10 cellular contexts compared by ENCODE assay signal in genomic region chr11:122852071-122852831, GRCh38. TPM values are rescaled to one million over a fixed set of nuclear protein-coding genes. Genes with fewer than 3 reads are reported as not detected.
DNase-seq lines count a peak whose midpoint lies in the region; ATAC-seq, FAIRE-seq and TF ChIP-seq lines count a peak whose summit lies in the region.
"Had no signal": no experiment of that assay in that cellular context is flagged by ENCODE, and none has a peak within 500 bp of the region (broad histone marks: within the 10 kb centered on the region; RNA-seq: fewer than 3 reads in every experiment).

No MANE protein-coding gene starts in this region.

- H3K27me3 ChIP-seq in GM23338 (ENCODE audit: insufficient read depth) = no peaks in the 10 kb centered on the region
- no peaks in the 10 kb centered on the region for H3K27me3 ChIP-seq in H1 (replicated peaks in 1 of 4; ENCODE audit: control insufficient read depth in 3 of 4, extremely low read depth in 1 of 4, insufficient read depth in 3 of 4, low read length in 3 of 4)
- H3K27me3 ChIP-seq in HAP-1 (ENCODE audit: low read depth) = no peaks in the 10 kb centered on the region

- TF ChIP-seq RAD21 in H1 (IDR thresholded peaks at IDR 0.05 in 1 of 2, conservative IDR thresholded peaks at IDR 0.05 in 1 of 2; ENCODE audit: low read depth in 2 of 2, low read length in 2 of 2) = no peak

- no peak for TF ChIP-seq POLR2A in H1 (IDR thresholded peaks at IDR 0.05; ENCODE audit: control extremely low read depth in 1 of 2, low read depth in 2 of 2, low read length in 2 of 2)

- no peaks in the 10 kb centered on the region for H3K23me2 ChIP-seq in H1 (ENCODE audit: low read depth, low read length)

- H3K4me3 Mint-ChIP-seq in GM23338 = no peak overlapping the region

- in situ Hi-C loops in HAP-1 (cut with MboI; ENCODE audit: low sequenced_read_pairs) = loop anchor here (5.0 to 10.0 kb wide), 2 partner anchors 55 to 267 kb away; no protein-coding TSS in a partner anchor

- H3K9me3 Mint-ChIP-seq in GM23338 = no peaks in the 10 kb centered on the region

- no peak overlapping the region for H2BK5ac ChIP-seq in H1 (ENCODE audit: low read depth, low read length)

- H4K20me1 ChIP-seq in GM23338 (replicated peaks; ENCODE audit: insufficient read depth) (no peaks in the 10 kb centered on the region), H1 (replicated peaks in 1 of 2; ENCODE audit: control insufficient read depth in 1 of 2, insufficient read depth in 2 of 2, low read length in 2 of 2) (no peaks in the 10 kb centered on the region)

- H3K4ac ChIP-seq in H1 (replicated peaks; ENCODE audit: insufficient read length, low read depth, low read length) = no peak overlapping the region

- H3K79me2 ChIP-seq in GM23338 (replicated peaks; ENCODE audit: insufficient read depth) = no peaks in the 10 kb centered on the region
- no peaks in the 10 kb centered on the region for H3K79me2 ChIP-seq in H1 (ENCODE audit: control insufficient read depth in 1 of 2, insufficient read depth in 2 of 2, low read length in 2 of 2)

- H2BK15ac ChIP-seq in H1 (ENCODE audit: low read length) = no peak overlapping the region

- no peaks in the 10 kb centered on the region for H3K9me3 ChIP-seq in H1 (ENCODE audit: insufficient read depth in 2 of 2, low read depth in 1 of 2, low read length in 1 of 2)
- H3K9me3 ChIP-seq in HAP-1 = no peaks in the 10 kb centered on the region
- H3K9me3 ChIP-seq: esophagus muscularis mucosa had no signal

- ATAC-seq in GM23338 (no peak), HG02852 (IDR thresholded peaks at IDR 0.05; ENCODE audit: unreplicated experiment) (no peak)

- WGBS in H1 (ENCODE audit: extremely low coverage in 1 of 2, insufficient coverage in 1 of 2, insufficient read length in 1 of 2, insufficient replicate concordance in 2 of 2, low coverage in 1 of 2, low lambda C conversion rate in 2 of 2, missing lambda C conversion rate in 1 of 2), 2 experiments = 89% methylated on average over 10 of the region's 10 CpGs; no CpG with 5 or more reads in 1 of the 2 experiments

- CTCF ChIA-PET in H1 (lab: Charles Lee; ENCODE audit: partially characterized antibody) = interaction anchor here (0.6 to 13.0 kb wide), 28 partner anchors 8 to 272 kb away, joined by 3 to 145 read pairs (median 7); partner anchors contain the start of gene UBASH3B

- no peak for FAIRE-seq in H1 (lab: Jason Lieb, UNC)

- peaks cover 3% of the 10 kb centered on the region for H3K27me3 Mint-ChIP-seq in GM23338 (ENCODE audit: insufficient read depth, low read depth, poor library complexity)

- TF ChIP-seq EP300 in H1 (IDR thresholded peaks at IDR 0.05; ENCODE audit: borderline replicate concordance in 1 of 2, low read depth in 2 of 2, low read length in 2 of 2) = no peak

- no peak overlapping the region for H4K5ac ChIP-seq in H1 (ENCODE audit: insufficient read length, low read depth, low read length)

- no peak overlapping the region for H3K56ac ChIP-seq in H1 (replicated peaks; ENCODE audit: insufficient read length, low read depth, low read length)

- no peak overlapping the region for H2BK12ac ChIP-seq in H1 (ENCODE audit: low read depth, low read length)

- no peak overlapping the region for H3K27ac Mint-ChIP-seq in GM23338

- H3K23ac ChIP-seq in H1 (ENCODE audit: insufficient read length) = no peak overlapping the region

- H3K27ac ChIP-seq in GM23338 (ENCODE audit: low read depth) = no peak overlapping the region
- no peak overlapping the region for H3K27ac ChIP-seq in H1 (ENCODE audit: low read depth, low read length)
- H3K27ac ChIP-seq: esophagus muscularis mucosa, VCaP had no signal

- H4K8ac ChIP-seq in H1 (ENCODE audit: extremely low read depth, insufficient read depth, low read length) = no peak overlapping the region

- H3K18ac ChIP-seq in H1 (ENCODE audit: extremely low read depth, low read length) = no peak overlapping the region

- H3K36me3 Mint-ChIP-seq in GM23338 (ENCODE audit: low read depth) = no peaks in the 10 kb centered on the region

- H2AFZ ChIP-seq in GM23338 (0 out of 2 replicates have a peak overlapping the region, but pooled peaks have one; percentile 19), H1 (ENCODE audit: low read length) (peak overlapping the region; percentile 10; the same call in 1 of the 2 replicates)

- peaks cover 18% of the 10 kb centered on the region; the same call in 1 of the 2 replicates for H3K4me1 ChIP-seq in GM23338 (ENCODE audit: insufficient read depth)
- H3K4me1 ChIP-seq in H1 (replicated peaks in 1 of 4; ENCODE audit: control insufficient read depth in 3 of 4, insufficient read depth in 4 of 4, low read length in 3 of 4) = peaks cover 0 to 2% (median 0%) of the 10 kb centered on the region in 4 experiments; a peak in 4 of 7 replicates
- no peaks in the 10 kb centered on the region for H3K4me1 ChIP-seq in HAP-1
- H3K4me1 ChIP-seq: esophagus muscularis mucosa had no signal

- H2BK120ac ChIP-seq in H1 (replicated peaks; ENCODE audit: low read depth, low read length) = no peak overlapping the region

- no peaks in the 10 kb centered on the region for H3K9me2 ChIP-seq in GM23338 (ENCODE audit: insufficient read depth)

- H3K4me2 ChIP-seq in GM23338 (no peak overlapping the region), H1 (ENCODE audit: insufficient read depth in 1 of 2, low read depth in 2 of 2, low read length in 2 of 2) (no peak overlapping the region)

- H3K9ac ChIP-seq in H1 (replicated peaks in 1 of 4; ENCODE audit: extremely low read depth in 1 of 4, low read depth in 3 of 4, low read length in 3 of 4) = no peak overlapping the region; a peak in 1 of 7 replicates

- no peak overlapping the region for H2BK20ac ChIP-seq in H1 (ENCODE audit: low read length)

- H3K79me1 ChIP-seq in H1 (ENCODE audit: low read depth, low read length) = no peaks in the 10 kb centered on the region

- no peak overlapping the region for H4K91ac ChIP-seq in H1 (replicated peaks; ENCODE audit: insufficient read length, low read length)

- peaks cover 25% of the 10 kb centered on the region for H3K4me1 Mint-ChIP-seq in GM23338

- H3K4me3 ChIP-seq in GM23338 = no peak overlapping the region
- no peak overlapping the region for H3K4me3 ChIP-seq in H1 (ENCODE audit: extremely low read depth in 1 of 4, insufficient read depth in 2 of 4, low read depth in 3 of 4, low read length in 4 of 4)
- no peak overlapping the region for H3K4me3 ChIP-seq in HAP-1
- H3K4me3 ChIP-seq: esophagus muscularis mucosa had no signal

- TF ChIP-seq CTCF in GM23338 (conservative IDR thresholded peaks at IDR 0.05; ENCODE audit: low read depth in 2 of 2) (no peak), H1 (IDR thresholded peaks at IDR 0.05; ENCODE audit: control extremely low read depth in 1 of 3, insufficient read depth in 1 of 3, low read depth in 1 of 3, low read length in 3 of 3) (no peak)

- DNase-seq in GM23338 (ENCODE audit: low spot score) (no peak), H1 (ENCODE audit: low read depth in 1 of 2, low spot score in 2 of 2) (no peak), NCI-H526 treated with DMSO at 0.1 percent for 48 hours (lab: John Stamatoyannopoulos, UW) (no peak), HAP-1 (ENCODE audit: low spot score in 2 of 2) (no peak)
- peak; percentile 29 to 43 for DNase-seq in activated CD4-positive, alpha-beta T cell treated with anti-CD3 and anti-CD28 coated beads, Interleukin-2, amount 50 U/mL, for 48 hours
- peak; percentile 49 for DNase-seq in stimulated activated CD4-positive, alpha-beta T cell treated with anti-CD3 and anti-CD28 coated beads, Interleukin-1b, Interleukin-23, amount 100 ng/mL, for 48 hours
- DNase-seq in activated effector memory CD4-positive, alpha-beta T cell treated with Interleukin-2 at 50 U/mL for 16 hours = no peak

- H2AK5ac ChIP-seq in H1 (ENCODE audit: low read depth, low read length) = no peak overlapping the region

- H3K36me3 ChIP-seq in GM23338 (ENCODE audit: insufficient read depth) = no peaks in the 10 kb centered on the region
- no peaks in the 10 kb centered on the region for H3K36me3 ChIP-seq in H1 (ENCODE audit: control insufficient read depth in 2 of 4, insufficient read depth in 4 of 4, low read length in 3 of 4)
- H3K36me3 ChIP-seq in HAP-1 (replicated peaks) = no peaks in the 10 kb centered on the region
- H3K36me3 ChIP-seq: esophagus muscularis mucosa had no signal

- H3K14ac ChIP-seq in H1 (ENCODE audit: insufficient read length) = no peak overlapping the region

- no peaks in the 10 kb centered on the region for H3F3A ChIP-seq in GM23338 (replicated peaks; ENCODE audit: low read depth)

- POLR2A ChIA-PET in H1 (lab: Charles Lee; ENCODE audit: partially characterized antibody) = interaction anchor here (1.9 kb wide), 2 partner anchors 19 to 39 kb away, joined by 4 to 9 read pairs; no protein-coding TSS in a partner anchor

TF ChIP-seq in GM23338, 12 proteins besides CTCF, POLR2A, EP300 and RAD21 (continues in another document):
- no peak for TF ChIP-seq ZNF114 (CRISPR knock-in tag; IDR thresholded peaks at IDR 0.05)
- no peak for TF ChIP-seq NANOG (IDR thresholded peaks at IDR 0.05; ENCODE audit: borderline replicate concordance)

TF ChIP-seq in H1, 55 proteins besides CTCF, POLR2A, EP300 and RAD21 (continues in another document):
- TF ChIP-seq POU5F1 (IDR thresholded peaks at IDR 0.05; ENCODE audit: low read depth, low read length) = no peak
- TF ChIP-seq CREB1 (IDR thresholded peaks at IDR 0.05) = no peak

RNA-seq across cellular contexts. Expression of gene CRTAM, which starts 14.0 kb away (rescaled TPM):
- 0.08 TPM in 1 of 2 replicates, not detected in the other for total RNA-seq in GM23338 (2014; rRNA removed; shearing (Covaris generic))
- not detected in 2 replicates for polyA plus RNA-seq in GM23338 (2016; fragmentation: Nextera tagmentation; extraction: Ambion mirVana)
- not detected in 2 replicates for total RNA-seq in H1 (2021; fragmentation: NEBNext Ultra II Directional; extraction: Animal tissue kit (Norgen Biotek cat#: 25700))
- polyA plus RNA-seq in H1 (2011; rRNA removed) = not detected in 2 replicates
- not detected for polyA plus RNA-seq in H1 (2011; cell fraction: cytosol; rRNA removed)
- not detected for polyA plus RNA-seq in H1 (2011; cell fraction: nucleus; rRNA removed)
- polyA plus RNA-seq in H1 (2012, experiment 1 of 2) = not detected in 4 replicates
- not detected for polyA plus RNA-seq in H1 (2012, experiment 2 of 2)
- polyA plus RNA-seq in H1 (2013, experiment 1 of 2) = 0.26 TPM
- 0.33 TPM for polyA plus RNA-seq in H1 (2013, experiment 2 of 2)
- not detected in 2 replicates for polyA minus RNA-seq in H1 (2011; rRNA and poly(A)+ RNA removed)
- not detected for polyA minus RNA-seq in H1 (2011; cell fraction: cytosol; rRNA and poly(A)+ RNA removed)
- not detected for polyA minus RNA-seq in H1 (2011; cell fraction: nucleus; rRNA and poly(A)+ RNA removed)

RNA-seq across cellular contexts. Expression of gene JHY, which starts 30.3 kb away (rescaled TPM):
- total RNA-seq in GM23338 (2014; rRNA removed; shearing (Covaris generic)) = 0.58 and 0.94 TPM in 2 replicates
- polyA plus RNA-seq in GM23338 (2016; fragmentation: Nextera tagmentation; extraction: Ambion mirVana) (0.63 and 0.97 TPM in 2 replicates), H1 (2011; rRNA removed) (0.19 and 0.29 TPM in 2 replicates)
- total RNA-seq in H1 (2021; fragmentation: NEBNext Ultra II Directional; extraction: Animal tissue kit (Norgen Biotek cat#: 25700)) = 0.46 and 0.91 TPM in 2 replicates
- 0.71 TPM for polyA plus RNA-seq in H1 (2011; cell fraction: cytosol; rRNA removed)
- polyA plus RNA-seq in H1 (2011; cell fraction: nucleus; rRNA removed) = 0.48 TPM
- polyA plus RNA-seq in H1 (2012, experiment 1 of 2) = 0.55 to 0.60 TPM (median 0.59 TPM) in 4 replicates
- polyA plus RNA-seq in H1 (2012, experiment 2 of 2) = 0.20 TPM
- 0.73 TPM for polyA plus RNA-seq in H1 (2013, experiment 1 of 2)
- polyA plus RNA-seq in H1 (2013, experiment 2 of 2) = 0.87 TPM
- 0.49 and 0.50 TPM in 2 replicates for polyA minus RNA-seq in H1 (2011; rRNA and poly(A)+ RNA removed)
- polyA minus RNA-seq in H1 (2011; cell fraction: cytosol; rRNA and poly(A)+ RNA removed) = 0.37 TPM
- polyA minus RNA-seq in H1 (2011; cell fraction: nucleus; rRNA and poly(A)+ RNA removed) = 1.4 TPM

Comparison
In these comparisons a context has a peak if more than half of its experiments do, and no peak if none do; other contexts are left out.
1. DNase-seq: peak in activated CD4-positive, alpha-beta T cell treated with anti-CD3 and anti-CD28 coated beads, Interleukin-2, amount 50 U/mL, for 48 hours (2 of 2) and stimulated activated CD4-positive, alpha-beta T cell treated with anti-CD3 and anti-CD28 coated beads, Interleukin-1b, Interleukin-23, amount 100 ng/mL, for 48 hours (single experiment); none in GM23338 (single experiment), H1 (0 of 2), NCI-H526 treated with DMSO at 0.1 percent for 48 hours (single experiment), HAP-1 (0 of 2) and activated effector memory CD4-positive, alpha-beta T cell treated with Interleukin-2 at 50 U/mL for 16 hours (single experiment).